Comparison of ENCODE assay signal across 8 cellular contexts in the genomic region with DNA sequence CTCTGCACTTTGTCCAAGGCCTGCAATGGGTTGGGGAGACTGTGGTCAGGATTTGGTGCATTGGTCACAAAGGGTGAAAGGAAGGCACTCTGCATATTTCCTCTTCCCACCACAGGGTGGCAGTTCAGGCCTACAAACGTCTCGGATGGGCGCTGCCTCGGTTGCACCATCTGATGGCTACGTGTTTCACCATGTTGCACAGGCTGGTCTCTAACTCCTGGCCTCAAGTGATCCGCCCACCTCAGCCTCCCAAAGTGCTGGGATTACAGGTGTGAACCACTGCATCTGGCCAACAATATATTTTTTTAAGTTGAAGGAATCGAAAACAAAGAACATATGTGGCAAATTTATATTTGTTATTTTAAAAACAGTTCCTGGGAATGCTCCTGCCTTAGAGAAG. TPM values are rescaled to one million over a fixed set of nuclear protein-coding genes. Genes with fewer than 3 reads are reported as not detected.
A peak's percentile ranks its signal among the peaks of the same experiment; 100 is the strongest.
DNase-seq lines count a peak whose midpoint lies in the region; ATAC-seq, FAIRE-seq and TF ChIP-seq lines count a peak whose summit lies in the region.

No MANE protein-coding gene starts in this region.

- TF ChIP-seq CTCF in AG04450 (IDR thresholded peaks at IDR 0.05; ENCODE audit: low read depth, low read length) (peak; percentile 87), GM13976 (IDR thresholded peaks at IDR 0.05; ENCODE audit: borderline replicate concordance, control extremely low read depth, extremely low read depth, insufficient read depth, missing control alignments) (peak; percentile 63), GM12878 (IDR thresholded peaks at IDR 0.05 in 2 of 3, conservative IDR thresholded peaks at IDR 0.05 in 1 of 3; ENCODE audit: control insufficient read depth in 2 of 3, extremely low read depth in 1 of 3, insufficient read depth in 1 of 3, low read depth in 3 of 3, low read length in 3 of 3) (peak; percentile 79 to 80 (median 79))

- peaks cover 18% of the 10 kb centered on the region for H3K4me1 Mint-ChIP-seq in T-helper 17 cell

- peaks cover 3% of the 10 kb centered on the region for H3K27me3 ChIP-seq in AG04450 (ENCODE audit: control insufficient read depth, insufficient read depth, low read length)
- no peaks in the 10 kb centered on the region for H3K27me3 ChIP-seq in GM12878 (replicated peaks in 1 of 2; ENCODE audit: control insufficient read depth in 2 of 2, insufficient read depth in 2 of 2, low read length in 1 of 2)
- H3K27me3 ChIP-seq in iPS DF 6.9 (ENCODE audit: control insufficient read depth, insufficient read depth, low read length) = no peaks in the 10 kb centered on the region

- H3K4me2 ChIP-seq in GM12878 (ENCODE audit: control insufficient read depth, insufficient read depth) = 0 out of 2 replicates have a peak overlapping the region, but pooled peaks have one; percentile 42

- no peaks in the 10 kb centered on the region for H4K20me1 ChIP-seq in GM12878 (ENCODE audit: control insufficient read depth, insufficient read depth)

- peak overlapping the region; percentile 46 for H2AFZ ChIP-seq in GM12878 (ENCODE audit: control insufficient read depth, low read depth, low read length)

- peaks cover 5% of the 10 kb centered on the region for H3K36me3 Mint-ChIP-seq in T-helper 17 cell (ENCODE audit: low read depth)

- no peaks in the 10 kb centered on the region for H3K79me2 ChIP-seq in GM12878 (ENCODE audit: control insufficient read depth, insufficient read depth, low read length)

- POLR2A ChIA-PET in AG04450 (lab: Yijun Ruan, JAX) (no interaction called here), GM12878 (lab: Charles Lee) (interaction anchor here (0.5 kb wide), 1 partner anchor 225 kb away, joined by 5 read pairs; no protein-coding TSS in a partner anchor)

- H3K9me3 ChIP-seq in AG04450 (ENCODE audit: control insufficient read depth, insufficient read depth, low read length) (no peaks in the 10 kb centered on the region), T-helper 17 cell (ENCODE audit: control insufficient read depth, low read length, poor library complexity, severe bottlenecking) (no peaks in the 10 kb centered on the region), GM12878 (replicated peaks; ENCODE audit: control insufficient read depth, insufficient read depth, low read length) (peaks cover 2% of the 10 kb centered on the region; the same call in 1 of the 3 replicates), iPS DF 6.9 (ENCODE audit: control insufficient read depth, insufficient read depth, low read length) (no peaks in the 10 kb centered on the region)

- ATAC-seq in T-helper 17 cell = peak; percentile 76
- ATAC-seq in GM12878 = peak; percentile 95
- ATAC-seq in GM19452 (IDR thresholded peaks at IDR 0.05; ENCODE audit: unreplicated experiment) = no peak

- H3K27ac Mint-ChIP-seq in T-helper 17 cell = no peak overlapping the region

- H3K27ac ChIP-seq in AG04450 (ENCODE audit: low read depth, low read length) (no peak overlapping the region), GM12878 (ENCODE audit: control insufficient read depth, insufficient read depth) (no peak overlapping the region), iPS DF 6.9 (ENCODE audit: low read length) (no peak overlapping the region)

- H3K4me1 ChIP-seq in GM12878 (ENCODE audit: control insufficient read depth, insufficient read depth, low read length) (peaks cover 6% of the 10 kb centered on the region), iPS DF 6.9 (ENCODE audit: control insufficient read depth, insufficient read depth, low read length) (no peaks in the 10 kb centered on the region; the same call in 1 of the 2 replicates)

- no TSS peak for BruUV-seq in GM12878 (replicated peaks; lab: Mats Ljungman, UMichigan)

- peak overlapping the region; percentile 9 for H3K4me3 Mint-ChIP-seq in T-helper 17 cell

- no peak overlapping the region for H3K9ac ChIP-seq in GM12878 (ENCODE audit: control insufficient read depth, insufficient read depth, low read length)

- SMC1A ChIA-PET in GM12878 (lab: Charles Lee; ENCODE audit: uncharacterized antibody, unreplicated experiment) = interaction anchor here (1.2 to 2.0 kb wide), 3 partner anchors 14 to 67 kb away, joined by 3 to 7 read pairs (median 5); a partner anchor contains a TSS

- H3K27me3 Mint-ChIP-seq in T-helper 17 cell = peaks cover 33% of the 10 kb centered on the region

- WGBS in GM12878 (ENCODE audit: insufficient coverage, insufficient replicate concordance, low lambda C conversion rate, missing lambda C conversion rate) = 14% methylated on average over 7 of the region's 7 CpGs
- WGBS in iPS DF 6.9 (ENCODE audit: insufficient coverage, insufficient read length) = no CpG with 5 or more reads among the region's 7 CpGs

- RAD21 ChIA-PET in GM12878 (lab: Charles Lee; ENCODE audit: unreplicated experiment) = interaction anchor here (1.0 to 3.1 kb wide), 3 partner anchors 35 to 191 kb away, joined by 3 to 49 read pairs (median 31); a partner anchor contains a TSS

- TF ChIP-seq EP300 in GM12878 (IDR thresholded peaks at IDR 0.05; ENCODE audit: borderline replicate concordance in 1 of 2, control insufficient read depth in 1 of 2, low read depth in 2 of 2, low read length in 2 of 2) = no peak

- no peaks in the 10 kb centered on the region for H3K36me3 ChIP-seq in GM12878 (ENCODE audit: control insufficient read depth in 2 of 2, insufficient read depth in 2 of 2, low read length in 1 of 2)
- no peaks in the 10 kb centered on the region for H3K36me3 ChIP-seq in iPS DF 6.9 (ENCODE audit: control insufficient read depth, insufficient read depth, low read length)

- peak; percentile 93 for FAIRE-seq in GM12878 (lab: Jason Lieb, UNC)

- DNase-seq in AG04450 (ENCODE audit: low read depth, low spot score) (peak; percentile 56), GM13976 (ENCODE audit: low spot score) (peak; percentile 77), NCI-H1092 treated with DMSO at 0.1 percent for 48 hours (lab: John Stamatoyannopoulos, UW) (peak; percentile 50), T-helper 17 cell (peak in 1 of 3 donors; percentile 33), GM12878 (ENCODE audit: low read depth, low spot score) (no peak), iPS DF 6.9 (ENCODE audit: low read depth, low spot score) (peak; percentile 68), smooth muscle cell of the brain vasculature (ENCODE audit: low read depth, low spot score) (peak; percentile 24)

- no peak for TF ChIP-seq POLR2A in GM12878 (IDR thresholded peaks at IDR 0.05; ENCODE audit: low read depth, low read length)

- intact Hi-C loops in GM12878 (cut with micrococcal nuclease; ENCODE audit: unreplicated experiment) = loop anchor here (1.0 to 5.0 kb wide), 4 partner anchors 35 to 191 kb away; a partner anchor contains a TSS

- H3K4me3 ChIP-seq in AG04450 (ENCODE audit: low read depth, low read length) = no peak overlapping the region
- no peak overlapping the region for H3K4me3 ChIP-seq in GM12878
- H3K4me3 ChIP-seq in iPS DF 6.9 (ENCODE audit: low read length) = no peak overlapping the region

- CTCF ChIA-PET in AG04450 (lab: Charles Lee) (interaction anchor here (1.8 to 2.7 kb wide), 2 partner anchors 24 to 63 kb away, joined by 5 to 30 read pairs; no protein-coding TSS in a partner anchor), GM12878 (lab: Yijun Ruan, JAX) (interaction anchor here (1.1 to 3.1 kb wide), 10 partner anchors 12 to 90 kb away, joined by 5 to 122 read pairs (median 16); a partner anchor contains a TSS)

- in situ Hi-C loops in GM13976 (cut with MboI; ENCODE audit: low sequenced_read_pairs, unreplicated experiment) (no loop called here), GM12878 (cut with MboI) (loop anchor here (5.0 kb wide), 1 partner anchor 61 kb away; no protein-coding TSS in a partner anchor)

- TF ChIP-seq RAD21 in GM12878 (IDR thresholded peaks at IDR 0.05; ENCODE audit: insufficient read depth, low read depth, low read length) = peak; percentile 90

RNA-seq across cellular contexts. Expression of a gene that starts 35.1 kb away (rescaled TPM):
- polyA plus RNA-seq in AG04450 (2011; rRNA removed) = 711 and 906 TPM in 2 replicates
- 268 and 289 TPM in 2 replicates for polyA minus RNA-seq in AG04450 (2011; rRNA and poly(A)+ RNA removed)
- total RNA-seq in T-helper 17 cell = 100 to 1,000 TPM; 325 to 376 TPM
- 355 and 369 TPM in 2 replicates for total RNA-seq in GM12878 (2013; cell fraction: nucleolus; rRNA removed)
- 231 and 268 TPM in 2 replicates for total RNA-seq in GM12878 (2014; rRNA removed)
- 221 and 224 TPM in 2 replicates for total RNA-seq in GM12878 (2014; rRNA removed; fragmentation: Illumina TruSeq; extraction: Trizol)
- total RNA-seq in GM12878 (2021) = 302 and 306 TPM in 2 replicates
- 226 TPM for polyA plus RNA-seq in GM12878 (2011; ENCODE audit: low read depth)
- 505 and 603 TPM in 2 replicates for polyA plus RNA-seq in GM12878 (2011; rRNA removed)
- 335 and 461 TPM in 2 replicates for polyA plus RNA-seq in GM12878 (2011; cell fraction: cytosol; rRNA removed)
- polyA plus RNA-seq in GM12878 (2011; cell fraction: nucleus; rRNA removed) = 251 and 330 TPM in 2 replicates
- polyA plus RNA-seq in GM12878 (2012) = 221 and 351 TPM in 2 replicates
- 308 and 371 TPM in 2 replicates for polyA plus RNA-seq in GM12878 (2014; fragmentation: Illumina TruSeq; extraction: Trizol)
- polyA plus RNA-seq in GM12878 (2014; fragmentation: Nextera tagmentation; extraction: Ambion mirVana) = 1,000 to 10,000 TPM in 1 of 2 experiments, 100 to 1,000 TPM in 1; 853 to 1,192 TPM
- polyA plus RNA-seq in GM12878 (2014; rRNA removed) = 220 and 242 TPM in 2 replicates
- polyA plus RNA-seq in GM12878 (2016; fragmentation: Nextera tagmentation; extraction: Ambion mirVana) = 100 to 1,000 TPM; 451 to 455 TPM
- polyA minus RNA-seq in GM12878 (2011; rRNA and poly(A)+ RNA removed) = 237 and 279 TPM in 2 replicates
- polyA minus RNA-seq in GM12878 (2011; cell fraction: cytosol; rRNA and poly(A)+ RNA removed) = 82.2 and 95.7 TPM in 2 replicates
- polyA minus RNA-seq in GM12878 (2011; cell fraction: nucleus; rRNA and poly(A)+ RNA removed) = 65.3 and 85.8 TPM in 2 replicates

RNA-seq across cellular contexts. Expression of a gene that starts 51.8 kb away (rescaled TPM):
- polyA plus RNA-seq in AG04450 (2011; rRNA removed) (5.6 and 7.3 TPM in 2 replicates), GM12878 (2011; rRNA removed) (2.1 and 3.1 TPM in 2 replicates), GM12878 (2014; fragmentation: Illumina TruSeq; extraction: Trizol) (1.1 and 3.4 TPM in 2 replicates), GM12878 (2014; fragmentation: Nextera tagmentation; extraction: Ambion mirVana) (under 1 TPM; 0.03 to 0.16 TPM), GM12878 (2014; rRNA removed) (8.1 and 10.7 TPM in 2 replicates), GM12878 (2016; fragmentation: Nextera tagmentation; extraction: Ambion mirVana) (1 to 10 TPM; 4.4 to 5.5 TPM)
- polyA minus RNA-seq in AG04450 (2011; rRNA and poly(A)+ RNA removed) = 15.9 and 16.0 TPM in 2 replicates
- total RNA-seq in T-helper 17 cell (1 to 10 TPM; 8.7 to 9.3 TPM), GM12878 (2014; rRNA removed) (8.2 TPM in 2 replicates), GM12878 (2014; rRNA removed; fragmentation: Illumina TruSeq; extraction: Trizol) (4.3 and 4.4 TPM in 2 replicates), GM12878 (2021) (14.8 and 15.8 TPM in 2 replicates)
- 37.5 and 39.4 TPM in 2 replicates for total RNA-seq in GM12878 (2013; cell fraction: nucleolus; rRNA removed)
- 1.6 TPM for polyA plus RNA-seq in GM12878 (2011; ENCODE audit: low read depth)
- 3.0 and 4.2 TPM in 2 replicates for polyA plus RNA-seq in GM12878 (2011; cell fraction: cytosol; rRNA removed)
- polyA plus RNA-seq in GM12878 (2011; cell fraction: nucleus; rRNA removed) = 17.3 and 21.6 TPM in 2 replicates
- 5.6 and 6.3 TPM in 2 replicates for polyA plus RNA-seq in GM12878 (2012)
- polyA minus RNA-seq in GM12878 (2011; rRNA and poly(A)+ RNA removed) = 7.7 and 11.0 TPM in 2 replicates
- polyA minus RNA-seq in GM12878 (2011; cell fraction: cytosol; rRNA and poly(A)+ RNA removed) = 4.1 and 5.1 TPM in 2 replicates
- 8.6 and 13.6 TPM in 2 replicates for polyA minus RNA-seq in GM12878 (2011; cell fraction: nucleus; rRNA and poly(A)+ RNA removed)
